In genomic region chr14:44601266-44601665, GRCh38 we compare ENCODE assay signal across 5 cellular contexts.
DNase-seq lines count a peak whose midpoint lies in the region; FAIRE-seq and TF ChIP-seq lines count a peak whose summit lies in the region.
"Not testable (repeated sequence)": the region's sequence is repeated elsewhere in the genome, so short reads cannot be mapped to it uniquely, and the experiment has no call there.

No MANE protein-coding gene starts in this region.

- not testable (repeated sequence) for H3K9ac ChIP-seq in kidney (ENCODE audit: low read length in 2 of 2)

- H3K9me3 ChIP-seq in kidney (ENCODE audit: control insufficient read depth in 1 of 2, low read length in 2 of 2), result not testable (repeated sequence)

- not testable (repeated sequence) for H3K4me1 ChIP-seq in kidney (ENCODE audit: control insufficient read depth in 1 of 2, insufficient read depth in 1 of 2, low read depth in 1 of 2, low read length in 2 of 2)

- intact Hi-C loops in activated CD4-positive, alpha-beta T cell treated with anti-CD3 and anti-CD28 coated beads, Interleukin-2, amount 10 ng/mL, durations not matched to agents 24 days and 14 days (cut with micrococcal nuclease); kidney (cut with DNase I); posterior vena cava (cut with DNase I): not testable (repeated sequence)

- DNase-seq in activated CD4-positive, alpha-beta T cell treated with anti-CD3 and anti-CD28 coated beads, Interleukin-2, amount 10 ng/mL, durations not matched to agents 24 days and 14 days, result peak; percentile 16
- peak; percentile 62 for DNase-seq in chondrocyte (ENCODE audit: low spot score)
- DNase-seq in glutamatergic neuron, result peak; percentile 15
- DNase-seq in kidney, result peak; percentile 59
- DNase-seq in posterior vena cava (ENCODE audit: low spot score), result peak; percentile 61

- H3K27ac Mint-ChIP-seq in activated CD4-positive, alpha-beta T cell treated with anti-CD3 and anti-CD28 coated beads, Interleukin-2, amount 10 ng/mL, durations not matched to agents 24 days and 14 days; chondrocyte (ENCODE audit: unreplicated experiment); glutamatergic neuron (ENCODE audit: unreplicated experiment): not testable (repeated sequence)

- H3K4me3 Mint-ChIP-seq in activated CD4-positive, alpha-beta T cell treated with anti-CD3 and anti-CD28 coated beads, Interleukin-2, amount 10 ng/mL, durations not matched to agents 24 days and 14 days; chondrocyte (ENCODE audit: unreplicated experiment); glutamatergic neuron (ENCODE audit: unreplicated experiment): not testable (repeated sequence)

- not testable (repeated sequence) for H3K27ac ChIP-seq in kidney (ENCODE audit: low read depth in 2 of 2, low read length in 2 of 2)

- not testable (repeated sequence) for H3K27me3 Mint-ChIP-seq in activated CD4-positive, alpha-beta T cell treated with anti-CD3 and anti-CD28 coated beads, Interleukin-2, amount 10 ng/mL, durations not matched to agents 24 days and 14 days; chondrocyte (ENCODE audit: low read depth); glutamatergic neuron (ENCODE audit: unreplicated experiment)

- not testable (repeated sequence) for H3K4me1 Mint-ChIP-seq in activated CD4-positive, alpha-beta T cell treated with anti-CD3 and anti-CD28 coated beads, Interleukin-2, amount 10 ng/mL, durations not matched to agents 24 days and 14 days; chondrocyte (ENCODE audit: low read depth); glutamatergic neuron (ENCODE audit: low read depth, unreplicated experiment)

- H3K4me3 ChIP-seq in kidney (ENCODE audit: low read length in 2 of 2), result not testable (repeated sequence)

- H3K9me3 Mint-ChIP-seq in activated CD4-positive, alpha-beta T cell treated with anti-CD3 and anti-CD28 coated beads, Interleukin-2, amount 10 ng/mL, durations not matched to agents 24 days and 14 days; chondrocyte (ENCODE audit: low read depth); glutamatergic neuron (ENCODE audit: unreplicated experiment): not testable (repeated sequence)

- not testable (repeated sequence) for H3K36me3 ChIP-seq in kidney (ENCODE audit: control insufficient read depth in 1 of 2, insufficient read depth in 2 of 2, low read length in 2 of 2)

- FAIRE-seq in kidney (lab: Jason Lieb, UNC), result not testable (repeated sequence)

- H3K36me3 Mint-ChIP-seq in activated CD4-positive, alpha-beta T cell treated with anti-CD3 and anti-CD28 coated beads, Interleukin-2, amount 10 ng/mL, durations not matched to agents 24 days and 14 days (ENCODE audit: low read depth); chondrocyte (ENCODE audit: low read depth); glutamatergic neuron (ENCODE audit: unreplicated experiment): not testable (repeated sequence)

- not testable (repeated sequence) for TF ChIP-seq CTCF in chondrocyte (IDR thresholded peaks at IDR 0.05); glutamatergic neuron (IDR thresholded peaks at IDR 0.05; ENCODE audit: partially characterized antibody, unreplicated experiment); kidney (IDR thresholded peaks at IDR 0.05; ENCODE audit: borderline replicate concordance, extremely low read depth, insufficient read depth)
